Comparison of ENCODE assay signal across 1 cellular context in the genomic region with DNA sequence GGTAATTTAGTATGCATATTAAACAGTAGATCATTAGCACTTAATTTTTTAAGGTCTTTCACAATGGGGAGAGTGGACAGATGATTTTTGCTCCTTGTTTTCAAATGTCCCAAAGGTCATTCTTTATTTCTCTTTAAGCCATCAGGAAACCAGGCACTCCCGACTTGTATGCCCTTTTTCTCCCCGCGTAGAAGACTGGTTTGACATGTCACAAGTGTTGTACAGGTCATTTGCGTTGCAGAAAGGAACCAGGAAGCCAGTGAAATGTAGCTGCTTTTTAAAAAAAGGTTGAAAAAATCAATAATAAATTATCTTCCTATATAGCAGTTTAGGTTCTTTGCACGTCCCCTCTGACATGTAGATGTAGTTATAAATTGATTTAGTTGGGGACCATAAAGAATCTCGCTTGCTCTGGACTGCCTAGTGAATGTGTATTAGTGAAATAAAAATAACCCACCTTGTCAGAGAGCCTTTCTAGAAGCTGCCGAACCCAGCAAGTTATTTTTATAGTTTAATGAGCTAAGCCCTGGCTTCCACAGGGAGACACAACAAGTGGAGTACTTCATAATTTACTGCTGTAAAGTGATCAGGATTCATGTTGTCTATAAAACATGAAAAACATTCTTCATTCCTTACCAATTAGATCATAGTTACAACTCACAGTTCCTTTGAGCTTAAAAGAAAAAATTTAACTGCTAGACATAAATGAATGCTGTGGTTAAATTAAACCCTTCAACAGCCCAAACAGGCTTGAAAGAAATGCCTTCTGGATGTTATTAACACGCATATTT.
A peak's percentile ranks its signal among the peaks of the same experiment; 100 is the strongest.
TF ChIP-seq lines count a peak whose summit lies in the region.

No MANE protein-coding gene starts in this region.

TF ChIP-seq in SK-N-SH, 30 proteins besides CTCF, POLR2A, EP300 and RAD21 (continued from another document):
- TF ChIP-seq, protein P1, sequence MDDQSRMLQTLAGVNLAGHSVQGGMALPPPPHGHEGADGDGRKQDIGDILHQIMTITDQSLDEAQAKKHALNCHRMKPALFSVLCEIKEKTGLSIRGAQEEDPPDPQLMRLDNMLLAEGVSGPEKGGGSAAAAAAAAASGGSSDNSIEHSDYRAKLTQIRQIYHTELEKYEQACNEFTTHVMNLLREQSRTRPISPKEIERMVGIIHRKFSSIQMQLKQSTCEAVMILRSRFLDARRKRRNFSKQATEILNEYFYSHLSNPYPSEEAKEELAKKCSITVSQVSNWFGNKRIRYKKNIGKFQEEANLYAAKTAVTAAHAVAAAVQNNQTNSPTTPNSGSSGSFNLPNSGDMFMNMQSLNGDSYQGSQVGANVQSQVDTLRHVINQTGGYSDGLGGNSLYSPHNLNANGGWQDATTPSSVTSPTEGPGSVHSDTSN (IDR thresholded peaks at IDR 0.05), result peak; percentile 67
- peak; percentile 68 for TF ChIP-seq JUND (IDR thresholded peaks at IDR 0.05)
- 0 out of 2 replicates have a peak, but pooled peaks have one; percentile 26 for TF ChIP-seq FOXM1 (IDR thresholded peaks at IDR 0.05; ENCODE audit: low read depth)
- no peak for TF ChIP-seq REST (IDR thresholded peaks at IDR 0.05; ENCODE audit: low read depth, low read length)
- TF ChIP-seq EZH2phosphoT487 (IDR thresholded peaks at IDR 0.05; ENCODE audit: borderline replicate concordance, low read depth), result no peak
- TF ChIP-seq MXI1 (IDR thresholded peaks at IDR 0.05; ENCODE audit: low read depth, low read length), result no peak
- no peak for TF ChIP-seq RCOR1 (IDR thresholded peaks at IDR 0.05; ENCODE audit: low read length)
- no peak; the same call in 1 of the 2 replicates for TF ChIP-seq TEAD4 (IDR thresholded peaks at IDR 0.05; ENCODE audit: borderline replicate concordance, insufficient read depth)
- no peak for TF ChIP-seq RXRA (IDR thresholded peaks at IDR 0.05; ENCODE audit: borderline replicate concordance, low read depth)
- TF ChIP-seq CHD2 (IDR thresholded peaks at IDR 0.05; ENCODE audit: low read length, partially characterized antibody), result no peak
- no peak for TF ChIP-seq POLR2AphosphoS5 (IDR thresholded peaks at IDR 0.05; ENCODE audit: low read depth, low read length)
- TF ChIP-seq YY1 (IDR thresholded peaks at IDR 0.05; ENCODE audit: low read depth), result no peak
- peak; percentile 45; the same call in 1 of the 2 replicates for TF ChIP-seq NFIC (IDR thresholded peaks at IDR 0.05; ENCODE audit: borderline replicate concordance)
- TF ChIP-seq, protein P2, sequence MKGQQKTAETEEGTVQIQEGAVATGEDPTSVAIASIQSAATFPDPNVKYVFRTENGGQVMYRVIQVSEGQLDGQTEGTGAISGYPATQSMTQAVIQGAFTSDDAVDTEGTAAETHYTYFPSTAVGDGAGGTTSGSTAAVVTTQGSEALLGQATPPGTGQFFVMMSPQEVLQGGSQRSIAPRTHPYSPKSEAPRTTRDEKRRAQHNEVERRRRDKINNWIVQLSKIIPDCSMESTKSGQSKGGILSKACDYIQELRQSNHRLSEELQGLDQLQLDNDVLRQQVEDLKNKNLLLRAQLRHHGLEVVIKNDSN (IDR thresholded peaks at IDR 0.05; ENCODE audit: borderline replicate concordance, low read depth), result no peak
- TF ChIP-seq, protein P3, sequence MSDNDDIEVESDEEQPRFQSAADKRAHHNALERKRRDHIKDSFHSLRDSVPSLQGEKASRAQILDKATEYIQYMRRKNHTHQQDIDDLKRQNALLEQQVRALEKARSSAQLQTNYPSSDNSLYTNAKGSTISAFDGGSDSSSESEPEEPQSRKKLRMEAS (IDR thresholded peaks at IDR 0.05; ENCODE audit: low read depth), result no peak
TF ChIP-seq in SK-N-SH: peak in this region for 7.
